Comparison of ENCODE assay signal across 1 cellular context in genomic region chrX:109739625-109740024, GRCh38.
TF ChIP-seq lines count a peak whose summit lies in the region.

No MANE protein-coding gene starts in this region.

TF ChIP-seq in K562, 482 proteins besides CTCF, POLR2A, EP300 and RAD21 (continued from another document):
- TF ChIP-seq ZNF518B (CRISPR knock-in tag; IDR thresholded peaks at IDR 0.05) (no peak), BDP1 (IDR thresholded peaks at IDR 0.05; ENCODE audit: insufficient read depth, insufficient read length) (no peak), SUPT5H (IDR thresholded peaks at IDR 0.05) (no peak), ZNF165 (CRISPR knock-in tag; IDR thresholded peaks at IDR 0.05; ENCODE audit: borderline replicate concordance) (no peak)
- TF ChIP-seq, protein P1, sequence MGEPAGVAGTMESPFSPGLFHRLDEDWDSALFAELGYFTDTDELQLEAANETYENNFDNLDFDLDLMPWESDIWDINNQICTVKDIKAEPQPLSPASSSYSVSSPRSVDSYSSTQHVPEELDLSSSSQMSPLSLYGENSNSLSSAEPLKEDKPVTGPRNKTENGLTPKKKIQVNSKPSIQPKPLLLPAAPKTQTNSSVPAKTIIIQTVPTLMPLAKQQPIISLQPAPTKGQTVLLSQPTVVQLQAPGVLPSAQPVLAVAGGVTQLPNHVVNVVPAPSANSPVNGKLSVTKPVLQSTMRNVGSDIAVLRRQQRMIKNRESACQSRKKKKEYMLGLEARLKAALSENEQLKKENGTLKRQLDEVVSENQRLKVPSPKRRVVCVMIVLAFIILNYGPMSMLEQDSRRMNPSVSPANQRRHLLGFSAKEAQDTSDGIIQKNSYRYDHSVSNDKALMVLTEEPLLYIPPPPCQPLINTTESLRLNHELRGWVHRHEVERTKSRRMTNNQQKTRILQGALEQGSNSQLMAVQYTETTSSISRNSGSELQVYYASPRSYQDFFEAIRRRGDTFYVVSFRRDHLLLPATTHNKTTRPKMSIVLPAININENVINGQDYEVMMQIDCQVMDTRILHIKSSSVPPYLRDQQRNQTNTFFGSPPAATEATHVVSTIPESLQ (CRISPR knock-in tag; IDR thresholded peaks at IDR 0.05), result no peak
- TF ChIP-seq, protein P2, sequence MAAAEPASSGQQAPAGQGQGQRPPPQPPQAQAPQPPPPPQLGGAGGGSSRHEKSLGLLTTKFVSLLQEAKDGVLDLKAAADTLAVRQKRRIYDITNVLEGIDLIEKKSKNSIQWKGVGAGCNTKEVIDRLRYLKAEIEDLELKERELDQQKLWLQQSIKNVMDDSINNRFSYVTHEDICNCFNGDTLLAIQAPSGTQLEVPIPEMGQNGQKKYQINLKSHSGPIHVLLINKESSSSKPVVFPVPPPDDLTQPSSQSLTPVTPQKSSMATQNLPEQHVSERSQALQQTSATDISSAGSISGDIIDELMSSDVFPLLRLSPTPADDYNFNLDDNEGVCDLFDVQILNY (CRISPR knock-in tag; IDR thresholded peaks at IDR 0.05), result no peak
- TF ChIP-seq, protein P3, sequence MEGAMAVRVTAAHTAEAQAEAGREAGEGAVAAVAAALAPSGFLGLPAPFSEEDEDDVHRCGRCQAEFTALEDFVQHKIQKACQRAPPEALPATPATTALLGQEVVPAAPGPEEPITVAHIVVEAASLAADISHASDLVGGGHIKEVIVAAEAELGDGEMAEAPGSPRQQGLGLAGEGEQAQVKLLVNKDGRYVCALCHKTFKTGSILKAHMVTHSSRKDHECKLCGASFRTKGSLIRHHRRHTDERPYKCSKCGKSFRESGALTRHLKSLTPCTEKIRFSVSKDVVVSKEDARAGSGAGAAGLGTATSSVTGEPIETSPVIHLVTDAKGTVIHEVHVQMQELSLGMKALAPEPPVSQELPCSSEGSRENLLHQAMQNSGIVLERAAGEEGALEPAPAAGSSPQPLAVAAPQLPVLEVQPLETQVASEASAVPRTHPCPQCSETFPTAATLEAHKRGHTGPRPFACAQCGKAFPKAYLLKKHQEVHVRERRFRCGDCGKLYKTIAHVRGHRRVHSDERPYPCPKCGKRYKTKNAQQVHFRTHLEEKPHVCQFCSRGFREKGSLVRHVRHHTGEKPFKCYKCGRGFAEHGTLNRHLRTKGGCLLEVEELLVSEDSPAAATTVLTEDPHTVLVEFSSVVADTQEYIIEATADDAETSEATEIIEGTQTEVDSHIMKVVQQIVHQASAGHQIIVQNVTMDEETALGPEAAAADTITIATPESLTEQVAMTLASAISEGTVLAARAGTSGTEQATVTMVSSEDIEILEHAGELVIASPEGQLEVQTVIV (CRISPR knock-in tag; IDR thresholded peaks at IDR 0.05; ENCODE audit: borderline replicate concordance), result no peak
